In the genomic region with DNA sequence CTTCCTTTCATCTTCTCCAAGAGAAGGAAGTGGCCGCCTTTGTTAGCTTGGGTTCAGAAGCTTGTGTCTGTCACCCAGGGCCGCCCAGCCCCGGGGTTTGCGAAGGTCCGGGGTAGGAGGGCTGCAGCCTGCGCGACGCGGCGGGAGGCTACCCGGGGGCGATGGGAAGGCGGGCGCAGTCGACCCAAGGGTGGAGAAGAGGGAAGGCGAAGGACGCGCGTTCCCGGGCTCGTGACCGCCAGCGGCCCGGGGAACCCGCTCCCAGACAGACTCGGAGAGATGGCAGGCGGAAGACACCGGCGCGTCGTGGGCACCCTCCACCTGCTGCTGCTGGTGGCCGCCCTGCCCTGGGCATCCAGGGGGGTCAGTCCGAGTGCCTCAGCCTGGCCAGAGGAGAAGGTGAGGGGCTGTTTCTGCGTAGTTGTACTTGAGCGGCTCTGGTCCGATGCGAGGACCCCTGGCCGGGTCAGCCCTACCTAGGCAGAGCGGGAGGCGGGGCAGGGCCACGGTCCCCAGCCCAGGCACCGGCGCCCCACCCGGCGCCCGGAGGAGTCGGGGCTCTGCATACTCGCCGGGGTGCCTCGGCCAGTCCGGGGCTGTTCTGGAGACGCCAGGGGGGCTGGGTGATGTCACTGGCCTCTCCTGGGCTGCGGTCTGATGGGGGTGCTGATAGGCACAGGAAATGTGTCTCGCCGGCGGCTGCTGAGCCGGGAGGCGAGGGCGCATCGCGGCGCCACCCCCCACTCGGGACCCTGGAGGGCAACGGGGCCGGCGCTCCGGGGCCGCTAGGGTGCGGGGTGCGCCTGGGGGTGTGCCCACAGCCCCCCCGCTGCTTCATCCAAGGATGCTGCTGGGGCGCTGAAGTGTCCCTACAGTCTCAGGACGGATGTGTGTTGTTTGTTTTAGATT, we compare ENCODE assay signal across 8 cellular contexts.
A peak's percentile ranks its signal among the peaks of the same experiment; 100 is the strongest.
DNase-seq lines count a peak whose midpoint lies in the region; ATAC-seq and TF ChIP-seq lines count a peak whose summit lies in the region.

A gene (plus strand): TSS at position 178 of the 909 bp plus-strand sequence. CDS start 102 bp downstream, at position 280.

- H3K4me3 ChIP-seq in cardiac fibroblast (replicated peaks in 1 of 2; ENCODE audit: low read depth in 2 of 2, low read length in 2 of 2) = peak within 1 kb of the TSS; percentile 59 to 64

- no peak for ATAC-seq in GM19328 (IDR thresholded peaks at IDR 0.05; ENCODE audit: unreplicated experiment)

- TF ChIP-seq CTCF in VCaP (conservative IDR thresholded peaks at IDR 0.05) = no peak
- no peak for TF ChIP-seq CTCF in cardiac fibroblast (IDR thresholded peaks at IDR 0.05; ENCODE audit: low read depth, low read length)

- peak; percentile 72 for DNase-seq in GM03348 (ENCODE audit: low spot score)
- DNase-seq in HK-2 (ENCODE audit: unreplicated experiment) = peak; percentile 31
- DNase-seq in cardiac fibroblast (ENCODE audit: low read depth in 2 of 2) = peak in 1 of 2 donors; percentile 21
- peak; percentile 48 to 62 for DNase-seq in stimulated activated CD4-positive, alpha-beta T cell treated with anti-CD3 and anti-CD28 coated beads, Interleukin-4, amount 100 ng/mL, for 4 hours
- no peak for DNase-seq in dedifferentiated amniotic fluid mesenchymal stem cell (ENCODE audit: extremely low spot score)

- peak within 1 kb of the TSS; percentile 70 for H3K27ac ChIP-seq in VCaP
- peak within 1 kb of the TSS; percentile 52 for H3K27ac ChIP-seq in layer of hippocampus (ENCODE audit: low read depth, low read length)

- no peaks in the 10 kb centered on the region for H3K27me3 ChIP-seq in layer of hippocampus (ENCODE audit: control insufficient read depth, insufficient read depth, low read length)
